In the genomic region with DNA sequence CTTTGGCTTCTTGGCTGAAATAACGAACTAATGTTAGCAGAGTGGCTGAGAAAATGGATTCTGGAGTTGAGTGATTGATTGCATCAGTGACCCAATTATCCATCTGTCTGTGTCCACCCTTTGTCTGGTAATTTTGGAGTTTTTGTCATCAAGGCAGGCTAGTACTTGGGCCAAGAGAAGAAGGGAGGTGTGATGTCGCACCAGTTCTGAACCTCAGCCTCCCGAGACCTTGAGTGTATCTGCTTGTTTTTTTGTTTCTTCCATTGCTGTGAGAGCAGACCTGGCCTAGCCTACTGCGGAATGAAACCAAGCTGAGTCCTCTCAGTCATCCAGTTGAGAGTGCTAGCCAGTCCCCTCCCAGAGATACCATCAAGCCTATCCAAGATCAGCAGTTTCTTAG, we compare ENCODE assay signal across 2 cellular contexts.
TF ChIP-seq lines count a peak whose summit lies in the region.

No MANE protein-coding gene starts in this region.

TF ChIP-seq in liver, 16 proteins besides CTCF, POLR2A, EP300 and RAD21:
- TF ChIP-seq TAF1 (conservative IDR thresholded peaks at IDR 0.05) (no peak), NR2F2 (IDR thresholded peaks at IDR 0.05) (no peak), YY1 (IDR thresholded peaks at IDR 0.05) (no peak), JUND (IDR thresholded peaks at IDR 0.05) (no peak), HNF4G (IDR thresholded peaks at IDR 0.05) (no peak), HNF4A (conservative IDR thresholded peaks at IDR 0.05) (no peak), GABPA (IDR thresholded peaks at IDR 0.05 in 1 of 2, conservative IDR thresholded peaks at IDR 0.05 in 1 of 2) (no peak), SP1 (IDR thresholded peaks at IDR 0.05) (no peak), FOXA2 (IDR thresholded peaks at IDR 0.05) (no peak), RXRA (IDR thresholded peaks at IDR 0.05) (no peak), EGR1 (IDR thresholded peaks at IDR 0.05; ENCODE audit: low read depth in 2 of 2) (no peak), FOXA1 (IDR thresholded peaks at IDR 0.05) (no peak)
- TF ChIP-seq, protein P1, sequence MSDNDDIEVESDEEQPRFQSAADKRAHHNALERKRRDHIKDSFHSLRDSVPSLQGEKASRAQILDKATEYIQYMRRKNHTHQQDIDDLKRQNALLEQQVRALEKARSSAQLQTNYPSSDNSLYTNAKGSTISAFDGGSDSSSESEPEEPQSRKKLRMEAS (IDR thresholded peaks at IDR 0.05): no peak
- TF ChIP-seq, protein P2, sequence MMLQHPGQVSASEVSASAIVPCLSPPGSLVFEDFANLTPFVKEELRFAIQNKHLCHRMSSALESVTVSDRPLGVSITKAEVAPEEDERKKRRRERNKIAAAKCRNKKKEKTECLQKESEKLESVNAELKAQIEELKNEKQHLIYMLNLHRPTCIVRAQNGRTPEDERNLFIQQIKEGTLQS (IDR thresholded peaks at IDR 0.05): no peak
- TF ChIP-seq, protein P3, sequence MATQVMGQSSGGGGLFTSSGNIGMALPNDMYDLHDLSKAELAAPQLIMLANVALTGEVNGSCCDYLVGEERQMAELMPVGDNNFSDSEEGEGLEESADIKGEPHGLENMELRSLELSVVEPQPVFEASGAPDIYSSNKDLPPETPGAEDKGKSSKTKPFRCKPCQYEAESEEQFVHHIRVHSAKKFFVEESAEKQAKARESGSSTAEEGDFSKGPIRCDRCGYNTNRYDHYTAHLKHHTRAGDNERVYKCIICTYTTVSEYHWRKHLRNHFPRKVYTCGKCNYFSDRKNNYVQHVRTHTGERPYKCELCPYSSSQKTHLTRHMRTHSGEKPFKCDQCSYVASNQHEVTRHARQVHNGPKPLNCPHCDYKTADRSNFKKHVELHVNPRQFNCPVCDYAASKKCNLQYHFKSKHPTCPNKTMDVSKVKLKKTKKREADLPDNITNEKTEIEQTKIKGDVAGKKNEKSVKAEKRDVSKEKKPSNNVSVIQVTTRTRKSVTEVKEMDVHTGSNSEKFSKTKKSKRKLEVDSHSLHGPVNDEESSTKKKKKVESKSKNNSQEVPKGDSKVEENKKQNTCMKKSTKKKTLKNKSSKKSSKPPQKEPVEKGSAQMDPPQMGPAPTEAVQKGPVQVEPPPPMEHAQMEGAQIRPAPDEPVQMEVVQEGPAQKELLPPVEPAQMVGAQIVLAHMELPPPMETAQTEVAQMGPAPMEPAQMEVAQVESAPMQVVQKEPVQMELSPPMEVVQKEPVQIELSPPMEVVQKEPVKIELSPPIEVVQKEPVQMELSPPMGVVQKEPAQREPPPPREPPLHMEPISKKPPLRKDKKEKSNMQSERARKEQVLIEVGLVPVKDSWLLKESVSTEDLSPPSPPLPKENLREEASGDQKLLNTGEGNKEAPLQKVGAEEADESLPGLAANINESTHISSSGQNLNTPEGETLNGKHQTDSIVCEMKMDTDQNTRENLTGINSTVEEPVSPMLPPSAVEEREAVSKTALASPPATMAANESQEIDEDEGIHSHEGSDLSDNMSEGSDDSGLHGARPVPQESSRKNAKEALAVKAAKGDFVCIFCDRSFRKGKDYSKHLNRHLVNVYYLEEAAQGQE (IDR thresholded peaks at IDR 0.05): no peak
- TF ChIP-seq, protein P4, sequence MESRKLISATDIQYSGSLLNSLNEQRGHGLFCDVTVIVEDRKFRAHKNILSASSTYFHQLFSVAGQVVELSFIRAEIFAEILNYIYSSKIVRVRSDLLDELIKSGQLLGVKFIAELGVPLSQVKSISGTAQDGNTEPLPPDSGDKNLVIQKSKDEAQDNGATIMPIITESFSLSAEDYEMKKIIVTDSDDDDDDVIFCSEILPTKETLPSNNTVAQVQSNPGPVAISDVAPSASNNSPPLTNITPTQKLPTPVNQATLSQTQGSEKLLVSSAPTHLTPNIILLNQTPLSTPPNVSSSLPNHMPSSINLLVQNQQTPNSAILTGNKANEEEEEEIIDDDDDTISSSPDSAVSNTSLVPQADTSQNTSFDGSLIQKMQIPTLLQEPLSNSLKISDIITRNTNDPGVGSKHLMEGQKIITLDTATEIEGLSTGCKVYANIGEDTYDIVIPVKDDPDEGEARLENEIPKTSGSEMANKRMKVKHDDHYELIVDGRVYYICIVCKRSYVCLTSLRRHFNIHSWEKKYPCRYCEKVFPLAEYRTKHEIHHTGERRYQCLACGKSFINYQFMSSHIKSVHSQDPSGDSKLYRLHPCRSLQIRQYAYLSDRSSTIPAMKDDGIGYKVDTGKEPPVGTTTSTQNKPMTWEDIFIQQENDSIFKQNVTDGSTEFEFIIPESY (IDR thresholded peaks at IDR 0.05): no peak

TF ChIP-seq in HepG2, 621 proteins besides CTCF, POLR2A, EP300 and RAD21:
- no peak for TF ChIP-seq SPEN (CRISPR knock-in tag; IDR thresholded peaks at IDR 0.05; ENCODE audit: low read depth)
- no peak for TF ChIP-seq ZNF703 (CRISPR knock-in tag; IDR thresholded peaks at IDR 0.05; ENCODE audit: borderline replicate concordance)
- TF ChIP-seq POGZ (CRISPR knock-in tag; IDR thresholded peaks at IDR 0.05): no peak
- TF ChIP-seq, protein P5, sequence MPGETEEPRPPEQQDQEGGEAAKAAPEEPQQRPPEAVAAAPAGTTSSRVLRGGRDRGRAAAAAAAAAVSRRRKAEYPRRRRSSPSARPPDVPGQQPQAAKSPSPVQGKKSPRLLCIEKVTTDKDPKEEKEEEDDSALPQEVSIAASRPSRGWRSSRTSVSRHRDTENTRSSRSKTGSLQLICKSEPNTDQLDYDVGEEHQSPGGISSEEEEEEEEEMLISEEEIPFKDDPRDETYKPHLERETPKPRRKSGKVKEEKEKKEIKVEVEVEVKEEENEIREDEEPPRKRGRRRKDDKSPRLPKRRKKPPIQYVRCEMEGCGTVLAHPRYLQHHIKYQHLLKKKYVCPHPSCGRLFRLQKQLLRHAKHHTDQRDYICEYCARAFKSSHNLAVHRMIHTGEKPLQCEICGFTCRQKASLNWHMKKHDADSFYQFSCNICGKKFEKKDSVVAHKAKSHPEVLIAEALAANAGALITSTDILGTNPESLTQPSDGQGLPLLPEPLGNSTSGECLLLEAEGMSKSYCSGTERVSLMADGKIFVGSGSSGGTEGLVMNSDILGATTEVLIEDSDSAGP (CRISPR knock-in tag; IDR thresholded peaks at IDR 0.05; ENCODE audit: borderline replicate concordance): no peak
- TF ChIP-seq ZNF788 (CRISPR knock-in tag; IDR thresholded peaks at IDR 0.05; ENCODE audit: borderline replicate concordance): no peak
- no peak for TF ChIP-seq ADNP (CRISPR knock-in tag; IDR thresholded peaks at IDR 0.05)
- no peak for TF ChIP-seq NCOA2 (CRISPR knock-in tag; IDR thresholded peaks at IDR 0.05)
- TF ChIP-seq ATM (IDR thresholded peaks at IDR 0.05; ENCODE audit: borderline replicate concordance): no peak
- no peak for TF ChIP-seq ELF1 (CRISPR knock-in tag; IDR thresholded peaks at IDR 0.05)
- TF ChIP-seq, protein P6, sequence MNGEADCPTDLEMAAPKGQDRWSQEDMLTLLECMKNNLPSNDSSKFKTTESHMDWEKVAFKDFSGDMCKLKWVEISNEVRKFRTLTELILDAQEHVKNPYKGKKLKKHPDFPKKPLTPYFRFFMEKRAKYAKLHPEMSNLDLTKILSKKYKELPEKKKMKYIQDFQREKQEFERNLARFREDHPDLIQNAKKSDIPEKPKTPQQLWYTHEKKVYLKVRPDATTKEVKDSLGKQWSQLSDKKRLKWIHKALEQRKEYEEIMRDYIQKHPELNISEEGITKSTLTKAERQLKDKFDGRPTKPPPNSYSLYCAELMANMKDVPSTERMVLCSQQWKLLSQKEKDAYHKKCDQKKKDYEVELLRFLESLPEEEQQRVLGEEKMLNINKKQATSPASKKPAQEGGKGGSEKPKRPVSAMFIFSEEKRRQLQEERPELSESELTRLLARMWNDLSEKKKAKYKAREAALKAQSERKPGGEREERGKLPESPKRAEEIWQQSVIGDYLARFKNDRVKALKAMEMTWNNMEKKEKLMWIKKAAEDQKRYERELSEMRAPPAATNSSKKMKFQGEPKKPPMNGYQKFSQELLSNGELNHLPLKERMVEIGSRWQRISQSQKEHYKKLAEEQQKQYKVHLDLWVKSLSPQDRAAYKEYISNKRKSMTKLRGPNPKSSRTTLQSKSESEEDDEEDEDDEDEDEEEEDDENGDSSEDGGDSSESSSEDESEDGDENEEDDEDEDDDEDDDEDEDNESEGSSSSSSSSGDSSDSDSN (CRISPR knock-in tag; IDR thresholded peaks at IDR 0.05): no peak
- TF ChIP-seq, protein P7, sequence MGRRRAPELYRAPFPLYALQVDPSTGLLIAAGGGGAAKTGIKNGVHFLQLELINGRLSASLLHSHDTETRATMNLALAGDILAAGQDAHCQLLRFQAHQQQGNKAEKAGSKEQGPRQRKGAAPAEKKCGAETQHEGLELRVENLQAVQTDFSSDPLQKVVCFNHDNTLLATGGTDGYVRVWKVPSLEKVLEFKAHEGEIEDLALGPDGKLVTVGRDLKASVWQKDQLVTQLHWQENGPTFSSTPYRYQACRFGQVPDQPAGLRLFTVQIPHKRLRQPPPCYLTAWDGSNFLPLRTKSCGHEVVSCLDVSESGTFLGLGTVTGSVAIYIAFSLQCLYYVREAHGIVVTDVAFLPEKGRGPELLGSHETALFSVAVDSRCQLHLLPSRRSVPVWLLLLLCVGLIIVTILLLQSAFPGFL (CRISPR knock-in tag; IDR thresholded peaks at IDR 0.05): no peak
- no peak for TF ChIP-seq ZNF777 (CRISPR knock-in tag; IDR thresholded peaks at IDR 0.05)
- TF ChIP-seq RFXANK (CRISPR knock-in tag; IDR thresholded peaks at IDR 0.05): no peak
- TF ChIP-seq SRSF9 (IDR thresholded peaks at IDR 0.05; ENCODE audit: borderline replicate concordance, insufficient read depth, low read depth, low read length, poor library complexity, severe bottlenecking): no peak
- TF ChIP-seq THYN1 (CRISPR knock-in tag; IDR thresholded peaks at IDR 0.05; ENCODE audit: borderline replicate concordance, low read depth): no peak
- no peak for TF ChIP-seq BRCA1 (CRISPR knock-in tag; IDR thresholded peaks at IDR 0.05)
- TF ChIP-seq IKZF4 (CRISPR knock-in tag; IDR thresholded peaks at IDR 0.05; ENCODE audit: borderline replicate concordance, low read depth, not compliant biosample characterization): no peak
- no peak for TF ChIP-seq ZNF615 (CRISPR knock-in tag; IDR thresholded peaks at IDR 0.05; ENCODE audit: borderline replicate concordance)
- no peak for TF ChIP-seq TEAD2 (CRISPR knock-in tag; IDR thresholded peaks at IDR 0.05)
- no peak for TF ChIP-seq MTA1 (CRISPR knock-in tag; IDR thresholded peaks at IDR 0.05; ENCODE audit: borderline replicate concordance)
